8 cellular contexts compared by ENCODE assay signal in the genomic region with DNA sequence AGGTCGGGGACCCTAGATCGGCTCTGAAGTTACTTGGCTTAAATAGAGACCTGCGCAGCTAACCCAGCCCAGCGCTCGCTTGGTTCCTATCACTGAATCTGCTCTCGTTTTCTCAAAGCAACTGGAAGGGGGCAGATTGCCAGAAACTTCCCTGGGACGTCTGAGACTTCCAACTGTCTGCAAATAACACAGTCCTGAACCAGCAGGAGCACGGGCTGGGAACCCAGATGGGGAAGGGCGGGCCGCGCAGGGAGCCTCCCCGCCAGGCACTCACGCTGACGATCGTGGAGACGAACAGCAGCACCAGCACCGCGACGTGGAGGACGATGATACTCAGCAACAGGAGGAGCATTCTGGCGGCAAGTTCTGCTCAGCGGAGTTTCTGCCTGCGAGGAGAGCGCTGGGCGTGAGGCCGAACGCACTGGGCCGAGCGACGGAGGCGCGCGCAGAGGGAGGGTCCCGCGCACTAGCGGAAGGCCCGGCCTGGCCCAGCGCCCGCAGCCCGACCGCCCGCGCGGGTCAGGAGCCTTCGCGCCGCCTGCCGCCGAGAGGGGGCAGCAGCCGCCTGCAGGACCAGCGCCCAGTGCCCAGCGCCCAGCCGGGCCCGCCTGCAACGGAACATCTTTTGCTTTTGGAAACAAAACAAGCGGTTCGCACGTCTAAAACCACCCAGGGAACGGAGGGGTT. TPM values are rescaled to one million over a fixed set of nuclear protein-coding genes. Genes with fewer than 3 reads are reported as not detected.
DNase-seq lines count a peak whose midpoint lies in the region; ATAC-seq and TF ChIP-seq lines count a peak whose summit lies in the region.

No MANE protein-coding gene starts in this region.

- peak overlapping the region; percentile 99 for H2AFZ ChIP-seq in neuron (ENCODE audit: low read depth, low read length)

- DNase-seq in RPMI7951 (ENCODE audit: low read depth) = peak; percentile 90
- DNase-seq in activated naive CD4-positive, alpha-beta T cell treated with anti-CD3 and anti-CD28 coated beads, Interleukin-2, amount 50 U/mL, for 72 hours (ENCODE audit: low spot score in 2 of 2) = peak; percentile 61 to 79
- DNase-seq in globus pallidus (ENCODE audit: low spot score) = peak; percentile 89
- DNase-seq in thoracic aorta (ENCODE audit: low spot score) = peak; percentile 50

- no peaks in the 10 kb centered on the region for H3K9me3 ChIP-seq in ES-I3 (ENCODE audit: control insufficient read depth, insufficient read depth, low read length)
- H3K9me3 ChIP-seq in neuron (ENCODE audit: low read length) = no peaks in the 10 kb centered on the region
- no peaks in the 10 kb centered on the region for H3K9me3 ChIP-seq in thoracic aorta

- ATAC-seq in HG03139 (IDR thresholded peaks at IDR 0.05; ENCODE audit: unreplicated experiment) (peak; percentile 56), thoracic aorta (ENCODE audit: insufficient number of reproducible peaks, low FRiP score, low read depth) (peak; percentile 31), HG03280 (IDR thresholded peaks at IDR 0.05; ENCODE audit: unreplicated experiment) (no peak)
- ATAC-seq in activated naive CD4-positive, alpha-beta T cell treated with anti-CD3 and anti-CD28 coated beads, Interleukin-2, amount 50 U/mL, for 72 hours = peak; percentile 78 to 88

- peaks cover 24% of the 10 kb centered on the region for H3K27me3 ChIP-seq in neuron (ENCODE audit: insufficient read depth, low read length)
- no peaks in the 10 kb centered on the region for H3K27me3 ChIP-seq in thoracic aorta (replicated peaks; ENCODE audit: insufficient read depth)

- TF ChIP-seq CTCF in thoracic aorta (IDR thresholded peaks at IDR 0.05) = peak; percentile 70

- H3K9ac ChIP-seq in ES-I3 (ENCODE audit: low read depth, low read length) = peak overlapping the region; percentile 61

- peak overlapping the region in 1 of 2 donors; percentile 55 for H3K27ac Mint-ChIP-seq in activated naive CD4-positive, alpha-beta T cell treated with anti-CD3 and anti-CD28 coated beads, Interleukin-2, amount 50 U/mL, for 72 hours

- H3K9me3 Mint-ChIP-seq in activated naive CD4-positive, alpha-beta T cell treated with anti-CD3 and anti-CD28 coated beads, Interleukin-2, amount 50 U/mL, for 72 hours = no peaks in the 10 kb centered on the region

- H3K4me3 ChIP-seq in neuron (ENCODE audit: low read length) = peak overlapping the region; percentile 94
- peak overlapping the region; percentile 96 for H3K4me3 ChIP-seq in thoracic aorta

- H3K4me1 ChIP-seq in ES-I3 (ENCODE audit: insufficient read depth, low read length) (no peaks in the 10 kb centered on the region), neuron (ENCODE audit: insufficient read depth, low read length) (peaks cover 19% of the 10 kb centered on the region), thoracic aorta (ENCODE audit: control insufficient read depth in 1 of 2, low read depth in 2 of 2) (peaks cover 34 to 66% of the 10 kb centered on the region in 2 donors)

- H3K27ac ChIP-seq in thoracic aorta = peak overlapping the region; percentile 95 to 98

- H3K36me3 ChIP-seq in ES-I3 (ENCODE audit: insufficient read depth, low read length) (no peaks in the 10 kb centered on the region), neuron (ENCODE audit: insufficient read depth, low read length) (no peaks in the 10 kb centered on the region), thoracic aorta (peaks cover 19% of the 10 kb centered on the region)

- no peaks in the 10 kb centered on the region for H3K36me3 Mint-ChIP-seq in activated naive CD4-positive, alpha-beta T cell treated with anti-CD3 and anti-CD28 coated beads, Interleukin-2, amount 50 U/mL, for 72 hours

RNA-seq across cellular contexts. Expression of a gene that starts 4.6 kb away (rescaled TPM):
- 62.1 and 64.6 TPM in 2 replicates for total RNA-seq in RPMI7951 (2014; rRNA removed; shearing (Covaris generic))
- total RNA-seq in activated naive CD4-positive, alpha-beta T cell treated with anti-CD3 and anti-CD28 coated beads, Interleukin-2, amount 50 U/mL, for 72 hours = under 1 TPM in 1 of 2 donors, not detected in 1; 0.53 TPM
- total RNA-seq in thoracic aorta = 100 to 1,000 TPM; 192 to 207 TPM

Comparison
In these comparisons a context has a peak if more than half of its experiments do, and no peak if none do; other contexts are left out.
1. RNA of a gene that starts 4.6 kb away (total RNA-seq): 192 to 207 TPM in thoracic aorta and 62.1 to 64.6 TPM in RPMI7951; 0.53 TPM in activated naive CD4-positive, alpha-beta T cell treated with anti-CD3 and anti-CD28 coated beads, Interleukin-2, amount 50 U/mL, for 72 hours; every median in the first group is over 10 times any median in the second.
2. Peak in every context shown above with its lines, with median percentiles within 50 percentile points of each other: DNase-seq.